ENCODE assay signal across 8 cellular contexts in the genomic region with DNA sequence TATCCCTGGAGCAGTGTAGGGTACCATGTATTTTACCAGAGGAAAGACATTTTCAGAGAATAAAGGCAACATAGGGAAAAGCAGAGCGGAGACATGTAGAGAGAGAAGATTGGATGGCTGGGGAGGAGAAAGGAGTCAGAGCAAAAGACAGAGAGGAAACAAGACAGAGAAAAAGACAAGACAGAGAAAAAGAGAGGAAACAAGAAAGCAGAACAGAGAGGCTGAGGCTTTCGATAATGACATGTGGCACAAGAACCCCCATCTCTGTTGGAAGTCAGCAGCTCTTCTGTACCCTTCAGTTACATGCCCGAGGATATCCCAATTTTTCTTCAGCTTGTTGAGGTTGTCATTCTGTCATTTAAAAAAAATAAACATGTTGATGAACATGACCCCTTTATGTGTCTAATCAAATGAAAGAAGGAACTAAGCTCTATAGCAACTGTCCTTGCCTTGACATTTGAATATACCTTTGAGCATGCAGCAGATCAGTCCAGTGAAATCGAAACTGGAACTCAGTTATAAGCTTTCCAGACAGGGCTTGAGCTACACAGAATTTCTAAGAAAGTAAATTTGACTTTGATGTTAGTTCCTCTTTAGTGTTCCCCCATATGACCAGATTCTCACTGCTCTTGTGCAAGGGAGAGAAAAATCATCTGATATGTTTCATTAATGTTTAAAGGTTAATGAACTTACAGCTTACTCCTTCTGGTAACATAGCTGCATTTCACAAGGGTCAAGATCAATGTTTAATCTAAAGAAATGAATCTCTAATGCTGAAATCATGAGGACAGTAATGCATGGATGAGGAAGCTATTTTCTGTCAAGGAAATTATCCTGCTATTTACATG.
DNase-seq lines count a peak whose midpoint lies in the region; ATAC-seq, FAIRE-seq and TF ChIP-seq lines count a peak whose summit lies in the region.

No MANE protein-coding gene starts in this region.

- ATAC-seq in GM19035 (IDR thresholded peaks at IDR 0.05; ENCODE audit: unreplicated experiment) (peak; percentile 80), HG03097 (IDR thresholded peaks at IDR 0.05; ENCODE audit: low FRiP score, unreplicated experiment) (peak; percentile 77)

- H3K4me3 ChIP-seq in ACC112 (ENCODE audit: low read depth, low read length) (peak overlapping the region; percentile 65), small intestine (ENCODE audit: low read depth in 1 of 2, low read length in 2 of 2) (no peak overlapping the region), esophagus squamous epithelium (no peak overlapping the region)

- H3K27me3 ChIP-seq in ACC112 (ENCODE audit: insufficient read depth, low read length) (peaks cover 30% of the 10 kb centered on the region; the same call in 1 of the 2 replicates), small intestine (ENCODE audit: control insufficient read depth in 2 of 2, insufficient read depth in 2 of 2, low read length in 2 of 2) (no peaks in the 10 kb centered on the region), esophagus squamous epithelium (peaks cover 0 to 13% (median 0%) of the 10 kb centered on the region in 4 donors)

- no peak for TF ChIP-seq CTCF in esophagus squamous epithelium (IDR thresholded peaks at IDR 0.05)

- no peak for TF ChIP-seq POLR2A in esophagus squamous epithelium (IDR thresholded peaks at IDR 0.05)

- FAIRE-seq in small intestine (lab: Jason Lieb, UNC), result peak; percentile 5

- H3K36me3 ChIP-seq in ACC112 (ENCODE audit: insufficient read depth, low read length) (no peaks in the 10 kb centered on the region), small intestine (ENCODE audit: control insufficient read depth in 2 of 2, insufficient read depth in 2 of 2, low read length in 2 of 2) (no peaks in the 10 kb centered on the region), esophagus squamous epithelium (no peaks in the 10 kb centered on the region)

- intact Hi-C loops in esophagus squamous epithelium (cut with DNase I), result no loop called here

- no peaks in the 10 kb centered on the region for H3K9me3 ChIP-seq in small intestine (ENCODE audit: control insufficient read depth, low read depth)
- no peaks in the 10 kb centered on the region for H3K9me3 ChIP-seq in esophagus squamous epithelium

- 36 to 49% (median 48%) methylated on average over 4 of the region's 4 CpGs for WGBS in small intestine, 3 donors
- WGBS in esophagus squamous epithelium, 2 donors, result 49 to 52% methylated on average over 4 of the region's 4 CpGs

- peak overlapping the region; percentile 44 for H2AFZ ChIP-seq in ACC112 (ENCODE audit: low read length, unreplicated experiment)

- DNase-seq in SKM-1 treated with dmso at 0.1 percent for 144 hours (lab: John Stamatoyannopoulos, UW; ENCODE audit: unreplicated experiment) (peak; percentile 87), small intestine (peak; percentile 69), NCI-H2227 (lab: John Stamatoyannopoulos, UW; ENCODE audit: unreplicated experiment) (no peak), NCI-H2196 treated with DMSO at 0.1 percent for 48 hours (lab: John Stamatoyannopoulos, UW; ENCODE audit: unreplicated experiment) (no peak), esophagus squamous epithelium (lab: John Stamatoyannopoulos, UW) (no peak)

- H3K27ac ChIP-seq in ACC112 (ENCODE audit: low read depth, low read length), result no peak overlapping the region
- peak overlapping the region in 1 of 2 donors; percentile 65 for H3K27ac ChIP-seq in small intestine (ENCODE audit: low read depth in 1 of 2, low read length in 1 of 2)
- peak overlapping the region in 1 of 4 donors; percentile 29 for H3K27ac ChIP-seq in esophagus squamous epithelium

- no peaks in the 10 kb centered on the region for H3K79me2 ChIP-seq in ACC112 (ENCODE audit: control insufficient read depth, insufficient read depth, low read length, unreplicated experiment)

- H3K4me1 ChIP-seq in ACC112 (ENCODE audit: control insufficient read depth, insufficient read depth, low read length, unreplicated experiment) (no peaks in the 10 kb centered on the region), small intestine (ENCODE audit: control insufficient read depth in 2 of 2, insufficient read depth in 1 of 2, low read depth in 1 of 2, low read length in 1 of 2) (no peaks in the 10 kb centered on the region), esophagus squamous epithelium (no peaks in the 10 kb centered on the region)

Comparison
In these comparisons a context has a peak if more than half of its experiments do, and no peak if none do; other contexts are left out.
1. DNase-seq: peak in SKM-1 treated with dmso at 0.1 percent for 144 hours (single experiment) and small intestine (single experiment); none in NCI-H2227 (single experiment), NCI-H2196 treated with DMSO at 0.1 percent for 48 hours (single experiment) and esophagus squamous epithelium (single experiment).